Comparison of ENCODE assay signal across 22 cellular contexts in genomic region chr1:166182281-166182680, GRCh38. TPM values are rescaled to one million over a fixed set of nuclear protein-coding genes. Genes with fewer than 3 reads are reported as not detected.
DNase-seq lines count a peak whose midpoint lies in the region; ATAC-seq and TF ChIP-seq lines count a peak whose summit lies in the region.
"Had no signal": no experiment of that assay in that cellular context is flagged by ENCODE, and none has a peak within 500 bp of the region (broad histone marks: within the 10 kb centered on the region; RNA-seq: fewer than 3 reads in every experiment).

No MANE protein-coding gene starts in this region.

- POLR2A ChIA-PET in Caco-2 (lab: Charles Lee), result no interaction called here

- CTCF ChIA-PET in Caco-2 (lab: Charles Lee), result no interaction called here

- no peak overlapping the region for H3K27ac Mint-ChIP-seq in Caco-2 (ENCODE audit: unreplicated experiment)
- H3K27ac Mint-ChIP-seq: activated CD8-positive, alpha-beta T cell treated with anti-CD3 and anti-CD28 coated beads for 36 hours; activated naive CD4-positive, alpha-beta T cell treated with anti-CD3 and anti-CD28 coated beads, Interleukin-2, amount 50 U/mL, for 24 hours; naive thymus-derived CD4-positive, alpha-beta T cell; stimulated activated memory B cell treated with anti-CD40 and anti-IgM and Interleukin-4, amounts not matched to agents 10 μg/mL and 1 μg/mL and 100 μg/mL, for 72 hours had no signal

- H3K4me3 Mint-ChIP-seq in Caco-2 (ENCODE audit: unreplicated experiment), result no peak overlapping the region
- H3K4me3 Mint-ChIP-seq: activated CD8-positive, alpha-beta T cell treated with anti-CD3 and anti-CD28 coated beads for 36 hours; activated naive CD4-positive, alpha-beta T cell treated with anti-CD3 and anti-CD28 coated beads, Interleukin-2, amount 50 U/mL, for 24 hours; activated T-cell treated with anti-CD3 and anti-CD28 coated beads, Interleukin-2, amount 50 U/mL, for 4 hours; naive thymus-derived CD4-positive, alpha-beta T cell; stimulated activated memory B cell treated with anti-CD40 and anti-IgM and Interleukin-4, amounts not matched to agents 10 μg/mL and 1 μg/mL and 100 μg/mL, for 72 hours had no signal

- ATAC-seq in GM18867 (IDR thresholded peaks at IDR 0.05; ENCODE audit: unreplicated experiment) (peak; percentile 63), GM21447 (IDR thresholded peaks at IDR 0.05; ENCODE audit: unreplicated experiment) (peak; percentile 58), HG02884 (IDR thresholded peaks at IDR 0.05; ENCODE audit: unreplicated experiment) (peak; percentile 70), HG03520 (IDR thresholded peaks at IDR 0.05; ENCODE audit: unreplicated experiment) (peak; percentile 62), Right ventricle myocardium inferior (no peak)
- ATAC-seq: activated CD8-positive, alpha-beta T cell treated with anti-CD3 and anti-CD28 coated beads for 36 hours; activated T-cell treated with anti-CD3 and anti-CD28 coated beads, Interleukin-2, amount 50 U/mL, for 4 hours; gastrocnemius medialis; naive thymus-derived CD4-positive, alpha-beta T cell; sciatic nerve; stimulated activated memory B cell treated with anti-CD40 and anti-IgM and Interleukin-4, amounts not matched to agents 10 μg/mL and 1 μg/mL and 100 μg/mL, for 72 hours had no signal

- no peak for TF ChIP-seq CTCF in Caco-2 (IDR thresholded peaks at IDR 0.05; ENCODE audit: insufficient read depth in 1 of 2, low read depth in 1 of 2, low read length in 1 of 2, severe bottlenecking in 1 of 2, unreplicated experiment in 1 of 2)

- H3K4me3 ChIP-seq in Caco-2 (ENCODE audit: low read depth, low read length), result no peak overlapping the region
- H3K4me3 ChIP-seq: gastrocnemius medialis, ovary, thoracic aorta had no signal

- no peaks in the 10 kb centered on the region for H3K4me1 Mint-ChIP-seq in Caco-2 (ENCODE audit: low read depth, unreplicated experiment)
- H3K4me1 Mint-ChIP-seq: activated naive CD4-positive, alpha-beta T cell treated with anti-CD3 and anti-CD28 coated beads, Interleukin-2, amount 50 U/mL, for 24 hours; naive thymus-derived CD4-positive, alpha-beta T cell; stimulated activated memory B cell treated with anti-CD40 and anti-IgM and Interleukin-4, amounts not matched to agents 10 μg/mL and 1 μg/mL and 100 μg/mL, for 72 hours had no signal

- intact Hi-C loops in Right ventricle myocardium inferior (cut with DNase I), result no loop called here
- intact Hi-C loops in Caco-2 (cut with micrococcal nuclease; ENCODE audit: unreplicated experiment), result no loop called here

- no peaks in the 10 kb centered on the region for H3K9me3 Mint-ChIP-seq in Caco-2 (ENCODE audit: unreplicated experiment)
- H3K9me3 Mint-ChIP-seq: activated CD8-positive, alpha-beta T cell treated with anti-CD3 and anti-CD28 coated beads for 36 hours; activated naive CD4-positive, alpha-beta T cell treated with anti-CD3 and anti-CD28 coated beads, Interleukin-2, amount 50 U/mL, for 24 hours; activated T-cell treated with anti-CD3 and anti-CD28 coated beads, Interleukin-2, amount 50 U/mL, for 4 hours; stimulated activated memory B cell treated with anti-CD40 and anti-IgM and Interleukin-4, amounts not matched to agents 10 μg/mL and 1 μg/mL and 100 μg/mL, for 72 hours had no signal

- no peaks in the 10 kb centered on the region; the same call in 1 of the 2 replicates for H3K27me3 ChIP-seq in Caco-2 (replicated peaks; ENCODE audit: control insufficient read depth, insufficient read depth, low read length)
- H3K27me3 ChIP-seq: gastrocnemius medialis, ovary had no signal

- no peaks in the 10 kb centered on the region for H3K4me1 ChIP-seq in Caco-2
- H3K4me1 ChIP-seq: gastrocnemius medialis had no signal

- no peaks in the 10 kb centered on the region for H3K9me3 ChIP-seq in Caco-2
- H3K9me3 ChIP-seq: gastrocnemius medialis, ovary, thoracic aorta had no signal

- H3K27me3 Mint-ChIP-seq in Caco-2 (ENCODE audit: insufficient read depth, unreplicated experiment), result peaks cover 21% of the 10 kb centered on the region

- no peaks in the 10 kb centered on the region for H3K36me3 ChIP-seq in Caco-2 (ENCODE audit: control insufficient read depth, insufficient read depth, low read length)
- H3K36me3 ChIP-seq: gastrocnemius medialis, ovary, thoracic aorta had no signal

- H3K36me3 Mint-ChIP-seq in Caco-2 (ENCODE audit: insufficient read depth, unreplicated experiment), result no peaks in the 10 kb centered on the region
- H3K36me3 Mint-ChIP-seq: activated naive CD4-positive, alpha-beta T cell treated with anti-CD3 and anti-CD28 coated beads, Interleukin-2, amount 50 U/mL, for 24 hours; naive thymus-derived CD4-positive, alpha-beta T cell; stimulated activated memory B cell treated with anti-CD40 and anti-IgM and Interleukin-4, amounts not matched to agents 10 μg/mL and 1 μg/mL and 100 μg/mL, for 72 hours had no signal

- BruUV-seq in Caco-2 (replicated peaks; lab: Mats Ljungman, UMichigan), result no TSS peak

- DNase-seq in Right ventricle myocardium inferior (ENCODE audit: missing footprints) (no peak), KG1 (lab: John Stamatoyannopoulos, UW) (no peak), Caco-2 (no peak), activated T-cell treated with anti-CD3 and anti-CD28 coated beads for 4 hours (no peak)
- DNase-seq: activated CD8-positive, alpha-beta T cell treated with anti-CD3 and anti-CD28 coated beads for 36 hours; activated T-cell treated with anti-CD3 and anti-CD28 coated beads, Interleukin-2, amount 50 U/mL, for 4 hours; cerebellar nuclear complex; effector CD4-positive, alpha-beta T cell; gastrocnemius medialis; kidney glomerular epithelial cell; mesendoderm; naive thymus-derived CD4-positive, alpha-beta T cell; NCI-H524 treated with DMSO at 0.1 percent for 48 hours; ovary had no signal

RNA-seq across cellular contexts. Expression of gene FAM78B, which starts 15.5 kb away (rescaled TPM):
- total RNA-seq in Right ventricle myocardium inferior, result 3.4 TPM
- total RNA-seq in Caco-2 (2022), result 0.21 TPM in 1 of 2 replicates, not detected in the other
